ENCODE assay signal across 16 cellular contexts in genomic region chr13:51221108-51221507, GRCh38. TPM values are rescaled to one million over a fixed set of nuclear protein-coding genes. Genes with fewer than 3 reads are reported as not detected.
A peak's percentile ranks its signal among the peaks of the same experiment; 100 is the strongest.
DNase-seq lines count a peak whose midpoint lies in the region; ATAC-seq and TF ChIP-seq lines count a peak whose summit lies in the region.
"Had no signal": no experiment of that assay in that cellular context is flagged by ENCODE, and none has a peak within 500 bp of the region (broad histone marks: within the 10 kb centered on the region; RNA-seq: fewer than 3 reads in every experiment).

No MANE protein-coding gene starts in this region.

- H3K4me1 ChIP-seq in Loucy (ENCODE audit: insufficient read depth, low read length, poor library complexity, severe bottlenecking) = peaks cover 4% of the 10 kb centered on the region

- no peaks in the 10 kb centered on the region for H3K36me3 Mint-ChIP-seq in activated CD4-positive, alpha-beta T cell treated with anti-CD3 and anti-CD28 coated beads for 36 hours (ENCODE audit: low read depth)
- no peaks in the 10 kb centered on the region for H3K36me3 Mint-ChIP-seq in chondrocyte (ENCODE audit: low read depth)
- peaks cover 3% of the 10 kb centered on the region for H3K36me3 Mint-ChIP-seq in neural crest cell (ENCODE audit: low read depth)

- no peak overlapping the region for H3K27ac Mint-ChIP-seq in activated CD4-positive, alpha-beta T cell treated with anti-CD3 and anti-CD28 coated beads for 36 hours
- H3K27ac Mint-ChIP-seq in chondrocyte (ENCODE audit: unreplicated experiment) = no peak overlapping the region
- H3K27ac Mint-ChIP-seq in neural crest cell (ENCODE audit: unreplicated experiment) = no peak overlapping the region
- H3K27ac Mint-ChIP-seq: dendritic cell treated with granulocyte-macrophage colony-stimulating factor and Interleukin-4, amounts not matched to agents 40 ng/mL and 50 ng/mL, for 4 days had no signal

- H3K9ac ChIP-seq in Loucy (ENCODE audit: low read depth, low read length, poor library complexity, severe bottlenecking) = no peak overlapping the region

- no peak for ATAC-seq in activated CD4-positive, alpha-beta T cell treated with anti-CD3 and anti-CD28 coated beads for 36 hours

- in situ Hi-C loops in GM13976 (cut with MboI; ENCODE audit: low sequenced_read_pairs, unreplicated experiment) = no loop called here

- no peaks in the 10 kb centered on the region for H3K36me3 ChIP-seq in Loucy (ENCODE audit: insufficient read depth, low read length)
- H3K36me3 ChIP-seq: thyroid gland had no signal

- H3K4me3 Mint-ChIP-seq in activated CD4-positive, alpha-beta T cell treated with anti-CD3 and anti-CD28 coated beads for 36 hours = peak overlapping the region; percentile 71
- H3K4me3 Mint-ChIP-seq in chondrocyte (ENCODE audit: unreplicated experiment) (peak overlapping the region; percentile 13), neural crest cell (peak overlapping the region; percentile 86)

- H3K4me2 ChIP-seq in Loucy (ENCODE audit: low read depth, low read length, poor library complexity, severe bottlenecking) = peak overlapping the region; percentile 91

- H3K9me3 ChIP-seq in Loucy (ENCODE audit: insufficient read depth, low read depth, low read length) = no peaks in the 10 kb centered on the region
- H3K9me3 ChIP-seq: thyroid gland had no signal

- CTCF ChIA-PET in activated CD4-positive, alpha-beta T cell treated with anti-CD3 and anti-CD28 coated beads for 36 hours (lab: Charles Lee) = interaction anchor here (0.6 to 1.7 kb wide), 4 partner anchors 65 to 113 kb away, joined by 3 to 5 read pairs (median 3); no protein-coding TSS in a partner anchor

- TF ChIP-seq CTCF in Loucy (conservative IDR thresholded peaks at IDR 0.05; ENCODE audit: low read length) (no peak), chondrocyte (IDR thresholded peaks at IDR 0.05) (no peak), neural crest cell (conservative IDR thresholded peaks at IDR 0.05) (no peak), GM13976 (IDR thresholded peaks at IDR 0.05; ENCODE audit: borderline replicate concordance, control extremely low read depth, extremely low read depth, insufficient read depth, missing control alignments) (no peak)

- no peaks in the 10 kb centered on the region for H4K20me1 ChIP-seq in Loucy (ENCODE audit: insufficient read depth, low read length, poor library complexity, severe bottlenecking)

- no peaks in the 10 kb centered on the region for H3K79me2 ChIP-seq in Loucy (ENCODE audit: insufficient read depth, low read length)

- POLR2A ChIA-PET in activated CD4-positive, alpha-beta T cell treated with anti-CD3 and anti-CD28 coated beads for 36 hours (lab: Charles Lee) = no interaction called here

- no peak overlapping the region for H3K4me3 ChIP-seq in Loucy (ENCODE audit: low read length, poor library complexity, severe bottlenecking)

- H3K9me3 Mint-ChIP-seq in activated CD4-positive, alpha-beta T cell treated with anti-CD3 and anti-CD28 coated beads for 36 hours (ENCODE audit: low read depth) = no peaks in the 10 kb centered on the region
- H3K9me3 Mint-ChIP-seq in chondrocyte (ENCODE audit: low read depth) = no peaks in the 10 kb centered on the region
- no peaks in the 10 kb centered on the region for H3K9me3 Mint-ChIP-seq in neural crest cell
- H3K9me3 Mint-ChIP-seq: dendritic cell treated with granulocyte-macrophage colony-stimulating factor and Interleukin-4, amounts not matched to agents 40 ng/mL and 50 ng/mL, for 4 days had no signal

- no peaks in the 10 kb centered on the region for H3K9me2 ChIP-seq in Loucy (replicated peaks; ENCODE audit: low read depth, low read length)

- DNase-seq in activated CD4-positive, alpha-beta T cell treated with anti-CD3 and anti-CD28 coated beads for 36 hours = no peak
- DNase-seq in activated CD4-positive, alpha-beta T cell treated with anti-CD3 and anti-CD28 coated beads, Interleukin-2, amount 50 U/mL, for 4 hours = no peak
- DNase-seq in chondrocyte (ENCODE audit: low spot score) (no peak), neural crest cell (ENCODE audit: low read depth, low spot score) (no peak), ecto neural progenitor cell (ENCODE audit: low spot score) (no peak), ureter (ENCODE audit: low spot score) (no peak), GM13976 (ENCODE audit: low spot score) (no peak)
- DNase-seq: DMS 273 treated with DMSO at 0.1 percent for 48 hours; mammary epithelial cell; NCI-H1436 treated with DMSO at 0.1 percent for 48 hours; NCI-H524 treated with DMSO at 0.1 percent for 48 hours; stimulated activated CD4-positive, alpha-beta T cell treated with anti-CD3 and anti-CD28 coated beads, Interleukin-15, amount 100 ng/mL, for 24 hours had no signal

- H3F3A ChIP-seq in Loucy (ENCODE audit: low read depth) = no peaks in the 10 kb centered on the region

- no peaks in the 10 kb centered on the region for H3K4me1 Mint-ChIP-seq in activated CD4-positive, alpha-beta T cell treated with anti-CD3 and anti-CD28 coated beads for 36 hours
- peaks cover 7% of the 10 kb centered on the region for H3K4me1 Mint-ChIP-seq in chondrocyte (ENCODE audit: low read depth)
- peaks cover 11% of the 10 kb centered on the region for H3K4me1 Mint-ChIP-seq in neural crest cell

- intact Hi-C loops in activated CD4-positive, alpha-beta T cell treated with anti-CD3 and anti-CD28 coated beads for 36 hours (cut with DNase I, micrococcal nuclease) = loop anchor here in 1 of 2 experiments (5.0 kb wide), 1 partner anchor 94 kb away; no protein-coding TSS in a partner anchor

- H3K27me3 ChIP-seq in Loucy (ENCODE audit: insufficient read depth, low read length, poor library complexity, severe bottlenecking) = peaks cover 16% of the 10 kb centered on the region
- H3K27me3 ChIP-seq: thyroid gland had no signal

- H2AFZ ChIP-seq in Loucy (ENCODE audit: low read length) = no peak overlapping the region

- peaks cover 44% of the 10 kb centered on the region for H3K27me3 Mint-ChIP-seq in activated CD4-positive, alpha-beta T cell treated with anti-CD3 and anti-CD28 coated beads for 36 hours
- H3K27me3 Mint-ChIP-seq in chondrocyte (ENCODE audit: low read depth) (peaks cover 9% of the 10 kb centered on the region), neural crest cell (ENCODE audit: low read depth) (peaks cover 47% of the 10 kb centered on the region)

RNA-seq across cellular contexts. Expression of gene FAM124A, which starts 1.1 kb away (rescaled TPM):
- total RNA-seq in activated CD4-positive, alpha-beta T cell treated with anti-CD3 and anti-CD28 coated beads for 36 hours = under 1 TPM; 0.16 to 0.25 TPM
- total RNA-seq in chondrocyte (1.0 to 2.4 TPM (median 2.3 TPM) in 3 replicates), neural crest cell (3.7 and 3.8 TPM in 2 replicates), ureter (5.0 TPM)
- total RNA-seq: K562 had no signal

Comparison
In these comparisons a context has a peak if more than half of its experiments do, and no peak if none do; other contexts are left out.
1. H3K4me3 Mint-ChIP-seq: peak in every context shown above with its lines; median percentile 86 in neural crest cell; 71 in activated CD4-positive, alpha-beta T cell treated with anti-CD3 and anti-CD28 coated beads for 36 hours; 13 in chondrocyte.